20 cellular contexts compared by ENCODE assay signal in genomic region chr5:161027763-161028162, GRCh38.
DNase-seq lines count a peak whose midpoint lies in the region; ATAC-seq and TF ChIP-seq lines count a peak whose summit lies in the region.
"Had no signal": no experiment of that assay in that cellular context is flagged by ENCODE, and none has a peak within 500 bp of the region (broad histone marks: within the 10 kb centered on the region; RNA-seq: fewer than 3 reads in every experiment).

No MANE protein-coding gene starts in this region.

- peaks cover 5% of the 10 kb centered on the region for H3K27me3 Mint-ChIP-seq in neural progenitor cell (ENCODE audit: insufficient read depth, low read depth)
- H3K27me3 Mint-ChIP-seq: T-helper 17 cell had no signal

- no peaks in the 10 kb centered on the region for H3K27me3 ChIP-seq in neural progenitor cell
- 0 out of 2 replicates have a peak, but pooled peaks cover 5% of the 10 kb centered on the region for H3K27me3 ChIP-seq in PC-9 (ENCODE audit: insufficient read depth, low read depth)

- in situ Hi-C loops in G401 (cut with HindIII; ENCODE audit: low sequenced_read_pairs), result no loop called here

- no TSS peak for BruUV-seq in PC-9 (replicated peaks; lab: Mats Ljungman, UMichigan)

- POLR2A ChIA-PET in PC-9 (lab: Charles Lee; ENCODE audit: unreplicated experiment), result no interaction called here

- H4K20me1 ChIP-seq in neural progenitor cell (ENCODE audit: low read depth) (no peaks in the 10 kb centered on the region), PC-9 (ENCODE audit: insufficient read depth) (no peaks in the 10 kb centered on the region)

- H3K9me2 ChIP-seq in PC-9 (ENCODE audit: insufficient read depth), result no peaks in the 10 kb centered on the region

- TF ChIP-seq CTCF in neural progenitor cell (IDR thresholded peaks at IDR 0.05) (no peak), PC-9 (conservative IDR thresholded peaks at IDR 0.05) (no peak)

- no peak overlapping the region for H3K4me3 Mint-ChIP-seq in neural progenitor cell
- H3K4me3 Mint-ChIP-seq: CD8-positive, alpha-beta T cell; T-helper 17 cell had no signal

- H3K4me1 ChIP-seq in neural progenitor cell (no peaks in the 10 kb centered on the region), PC-9 (replicated peaks; ENCODE audit: insufficient read depth) (no peaks in the 10 kb centered on the region)

- H3K9me3 ChIP-seq in neural progenitor cell (ENCODE audit: low read depth), result no peaks in the 10 kb centered on the region
- H3K9me3 ChIP-seq in PC-9 (ENCODE audit: insufficient read depth, low read depth), result no peaks in the 10 kb centered on the region

- CTCF ChIA-PET in PC-9 (lab: Charles Lee), result no interaction called here

- H3F3A ChIP-seq in neural progenitor cell (ENCODE audit: low read depth) (no peaks in the 10 kb centered on the region), PC-9 (ENCODE audit: insufficient read depth, low read depth) (no peaks in the 10 kb centered on the region)

- H3K4me2 ChIP-seq in neural progenitor cell (no peak overlapping the region), PC-9 (no peak overlapping the region)

- H3K36me3 Mint-ChIP-seq in neural progenitor cell, result no peaks in the 10 kb centered on the region
- H3K36me3 Mint-ChIP-seq: CD8-positive, alpha-beta T cell had no signal

- H3K27ac ChIP-seq in neural progenitor cell, result no peak overlapping the region
- no peak overlapping the region for H3K27ac ChIP-seq in PC-9

- intact Hi-C loops in PC-9 (cut with micrococcal nuclease; ENCODE audit: unreplicated experiment), result no loop called here

- no peak overlapping the region for H3K9ac ChIP-seq in neural progenitor cell

- H3K9me3 Mint-ChIP-seq in neural progenitor cell, result no peaks in the 10 kb centered on the region
- H3K9me3 Mint-ChIP-seq: CD8-positive, alpha-beta T cell had no signal

- no peaks in the 10 kb centered on the region for H3K4me1 Mint-ChIP-seq in neural progenitor cell
- H3K4me1 Mint-ChIP-seq: T-helper 17 cell had no signal

- no peak overlapping the region for H3K4me3 ChIP-seq in neural progenitor cell
- no peak overlapping the region for H3K4me3 ChIP-seq in PC-9
- H3K4me3 ChIP-seq: K562 had no signal

- DNase-seq in G401 (ENCODE audit: low spot score) (peak; percentile 74), cerebellar cortex (ENCODE audit: low spot score) (peak; percentile 66), neural progenitor cell (ENCODE audit: low spot score) (no peak), ureter (ENCODE audit: low spot score) (no peak), NCI-H748 treated with DMSO at 0.1 percent for 48 hours (lab: John Stamatoyannopoulos, UW) (no peak), PC-9 (no peak)
- no peak for DNase-seq in stimulated activated naive CD4-positive, alpha-beta T cell (lab: John Stamatoyannopoulos, UW)
- DNase-seq: CD8-positive, alpha-beta T cell; GF-D8; MM.1S; NCI-H1048; NCI-H1417 treated with DMSO at 0.1 percent for 48 hours; NCI-H510A; NCI-H774; Right ventricle myocardium superior; SW 1271; T-helper 17 cell had no signal

- no peaks in the 10 kb centered on the region for H3K36me3 ChIP-seq in neural progenitor cell
- no peaks in the 10 kb centered on the region for H3K36me3 ChIP-seq in PC-9 (ENCODE audit: low read depth)

- peak; percentile 42 for ATAC-seq in GM21786 (IDR thresholded peaks at IDR 0.05; ENCODE audit: unreplicated experiment)
- ATAC-seq: CD8-positive, alpha-beta T cell; HepG2; K562; T-helper 17 cell had no signal

- H2AFZ ChIP-seq in neural progenitor cell (replicated peaks), result no peak overlapping the region
- no peak overlapping the region for H2AFZ ChIP-seq in PC-9

- H3K79me2 ChIP-seq in neural progenitor cell (ENCODE audit: low read depth), result no peaks in the 10 kb centered on the region
- no peaks in the 10 kb centered on the region for H3K79me2 ChIP-seq in PC-9 (ENCODE audit: low read depth)

- H3K27ac Mint-ChIP-seq in neural progenitor cell, result peak overlapping the region; percentile 9
- H3K27ac Mint-ChIP-seq: CD8-positive, alpha-beta T cell; T-helper 17 cell had no signal

Comparison
In these comparisons a context has a peak if more than half of its experiments do, and no peak if none do; other contexts are left out.
1. DNase-seq: peak in G401 (single experiment) and cerebellar cortex (single experiment); none in neural progenitor cell (single experiment), stimulated activated naive CD4-positive, alpha-beta T cell (0 of 6), ureter (single experiment), NCI-H748 treated with DMSO at 0.1 percent for 48 hours (single experiment) and PC-9 (0 of 2).